ENCODE assay signal across 1 cellular context in the genomic region with DNA sequence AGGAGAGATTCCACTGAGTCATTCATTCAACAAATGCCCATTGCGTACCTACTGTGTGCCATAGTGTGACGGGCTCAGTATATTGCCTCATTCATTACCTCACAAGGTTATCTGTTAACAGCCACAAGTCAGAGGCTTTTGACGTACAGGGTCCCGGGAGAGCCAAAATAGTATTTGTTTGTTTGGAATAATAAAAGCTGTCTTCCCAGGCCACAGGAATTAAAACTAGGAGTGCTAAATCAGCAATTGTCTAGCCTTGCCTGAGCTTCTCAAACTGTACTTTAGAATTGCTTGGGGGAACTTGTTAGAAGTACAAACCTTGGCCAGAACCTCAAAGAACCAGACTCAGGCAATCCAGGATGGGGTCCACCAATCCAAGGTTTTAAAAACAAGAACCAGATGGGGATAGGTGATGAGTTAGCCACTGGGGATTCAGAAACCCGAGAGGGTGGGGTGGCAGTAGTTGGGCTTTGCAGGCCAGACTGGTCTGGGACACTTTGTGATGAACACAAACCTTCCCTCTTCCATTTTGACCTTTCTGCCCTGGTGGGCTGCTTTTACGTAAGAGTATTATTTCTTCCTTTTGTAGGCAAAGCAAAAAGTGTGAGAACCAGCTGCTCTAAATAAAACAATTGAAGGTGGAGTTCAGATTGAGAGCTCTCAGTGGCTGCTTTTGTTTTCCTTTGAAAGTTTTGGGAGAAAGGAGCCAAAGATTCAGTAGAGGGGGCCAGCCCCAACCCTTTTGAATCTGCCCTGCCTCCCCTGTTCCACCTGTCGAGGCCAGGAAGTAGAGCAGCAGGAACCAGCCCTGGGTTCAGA.
A peak's percentile ranks its signal among the peaks of the same experiment; 100 is the strongest.
TF ChIP-seq lines count a peak whose summit lies in the region.

No MANE protein-coding gene starts in this region.

TF ChIP-seq in HepG2, 621 proteins besides CTCF, POLR2A, EP300 and RAD21 (continued from another document):
- TF ChIP-seq NCOR1 (IDR thresholded peaks at IDR 0.05; ENCODE audit: borderline replicate concordance, low read length) (peak; percentile 20; the same call in 1 of the 2 replicates), ZNF543 (CRISPR knock-in tag; IDR thresholded peaks at IDR 0.05) (no peak), U2AF1 (optimal IDR thresholded peaks at IDR 0.05; ENCODE audit: low read depth, low read length) (no peak), ZKSCAN1 (IDR thresholded peaks at IDR 0.05; ENCODE audit: low read length) (peak; percentile 84), NCOA5 (CRISPR knock-in tag; IDR thresholded peaks at IDR 0.05) (no peak), MAFF (IDR thresholded peaks at IDR 0.05; ENCODE audit: low read depth, low read length) (peak; percentile 35; the same call in 1 of the 2 replicates), ATF7-NPFF (CRISPR knock-in tag; IDR thresholded peaks at IDR 0.05; ENCODE audit: low read depth) (no peak)
